In genomic region chr9:11328326-11328725, GRCh38 we compare ENCODE assay signal across 21 cellular contexts.
"Had no signal": no experiment of that assay in that cellular context is flagged by ENCODE, and none has a peak within 500 bp of the region (broad histone marks: within the 10 kb centered on the region; RNA-seq: fewer than 3 reads in every experiment).

No MANE protein-coding gene starts in this region.

- ATAC-seq: activated CD4-positive, CD25-positive, alpha-beta regulatory T cell treated with anti-CD3 and anti-CD28 coated beads, Interleukin-2, amount 50 U/mL, for 24 hours; activated CD8-positive, alpha-beta T cell treated with anti-CD3 and anti-CD28 coated beads, Interleukin-2, amount 10 ng/mL, durations not matched to agents 7 days and 5 days; body of pancreas; left ventricle myocardium superior; naive thymus-derived CD8-positive, alpha-beta T cell; stimulated activated naive B cell treated with anti-CD40 and anti-IgM and Interleukin-4, amounts not matched to agents 10 μg/mL and 1 μg/mL and 100 μg/mL, for 72 hours had no signal

- H3K36me3 Mint-ChIP-seq: activated naive CD4-positive, alpha-beta T cell treated with anti-CD3 and anti-CD28 coated beads, Interleukin-2, amount 50 U/mL, for 24 hours; mesothelial cell of epicardium; naive thymus-derived CD8-positive, alpha-beta T cell; stimulated activated naive B cell treated with anti-CD40 and anti-IgM and Interleukin-4, amounts not matched to agents 10 μg/mL and 1 μg/mL and 100 μg/mL, for 72 hours had no signal

- DNase-seq: activated CD4-positive, alpha-beta T cell treated with anti-CD3 and anti-CD28 coated beads, Interleukin-2, amount 10 ng/mL, durations not matched to agents 7 days and 5 days; activated CD8-positive, alpha-beta T cell treated with anti-CD3 and anti-CD28 coated beads, Interleukin-2, amount 10 ng/mL, durations not matched to agents 7 days and 5 days; activated gamma-delta T cell treated with Interleukin-2 at 50 U/mL for 16 hours; activated T-cell treated with anti-CD3 and anti-CD28 coated beads, Interleukin-2, amount 50 U/mL, for 1 hour; anterior cingulate cortex; body of pancreas; dermis blood vessel endothelial cell; effector memory CD4-positive, alpha-beta T cell; foreskin melanocyte; glutamatergic neuron; left ventricle myocardium superior; mammary epithelial cell; naive thymus-derived CD8-positive, alpha-beta T cell; sigmoid colon; stimulated activated CD4-positive, alpha-beta T cell treated with anti-CD3 and anti-CD28 coated beads, Interleukin-15, amount 100 ng/mL, for 24 hours; stimulated activated CD8-positive, alpha-beta memory T cell treated with anti-CD3 and anti-CD28 coated beads, Interleukin-4, amount 100 ng/mL, for 48 hours; stimulated activated naive B cell treated with anti-CD40 and anti-IgM and Interleukin-4, amounts not matched to agents 10 μg/mL and 1 μg/mL and 100 μg/mL, for 72 hours; transverse colon had no signal

- H3K27ac Mint-ChIP-seq: activated CD4-positive, alpha-beta T cell treated with anti-CD3 and anti-CD28 coated beads, Interleukin-2, amount 10 ng/mL, durations not matched to agents 7 days and 5 days; activated CD8-positive, alpha-beta T cell treated with anti-CD3 and anti-CD28 coated beads, Interleukin-2, amount 10 ng/mL, durations not matched to agents 7 days and 5 days; activated naive CD4-positive, alpha-beta T cell treated with anti-CD3 and anti-CD28 coated beads, Interleukin-2, amount 50 U/mL, for 24 hours; mesothelial cell of epicardium; naive thymus-derived CD8-positive, alpha-beta T cell; stimulated activated naive B cell treated with anti-CD40 and anti-IgM and Interleukin-4, amounts not matched to agents 10 μg/mL and 1 μg/mL and 100 μg/mL, for 72 hours had no signal

- H3K4me1 Mint-ChIP-seq: activated CD4-positive, alpha-beta T cell treated with anti-CD3 and anti-CD28 coated beads, Interleukin-2, amount 10 ng/mL, durations not matched to agents 7 days and 5 days; activated naive CD4-positive, alpha-beta T cell treated with anti-CD3 and anti-CD28 coated beads, Interleukin-2, amount 50 U/mL, for 24 hours; mesothelial cell of epicardium; naive thymus-derived CD8-positive, alpha-beta T cell; stimulated activated naive B cell treated with anti-CD40 and anti-IgM and Interleukin-4, amounts not matched to agents 10 μg/mL and 1 μg/mL and 100 μg/mL, for 72 hours had no signal

- H3K27me3 Mint-ChIP-seq: activated CD4-positive, alpha-beta T cell treated with anti-CD3 and anti-CD28 coated beads, Interleukin-2, amount 10 ng/mL, durations not matched to agents 7 days and 5 days; activated naive CD4-positive, alpha-beta T cell treated with anti-CD3 and anti-CD28 coated beads, Interleukin-2, amount 50 U/mL, for 24 hours; naive thymus-derived CD8-positive, alpha-beta T cell; stimulated activated naive B cell treated with anti-CD40 and anti-IgM and Interleukin-4, amounts not matched to agents 10 μg/mL and 1 μg/mL and 100 μg/mL, for 72 hours had no signal

- H3K4me3 Mint-ChIP-seq: activated CD4-positive, alpha-beta T cell treated with anti-CD3 and anti-CD28 coated beads, Interleukin-2, amount 10 ng/mL, durations not matched to agents 7 days and 5 days; activated CD8-positive, alpha-beta T cell treated with anti-CD3 and anti-CD28 coated beads, Interleukin-2, amount 10 ng/mL, durations not matched to agents 7 days and 5 days; activated naive CD4-positive, alpha-beta T cell treated with anti-CD3 and anti-CD28 coated beads, Interleukin-2, amount 50 U/mL, for 24 hours; mesothelial cell of epicardium; naive thymus-derived CD8-positive, alpha-beta T cell; stimulated activated naive B cell treated with anti-CD40 and anti-IgM and Interleukin-4, amounts not matched to agents 10 μg/mL and 1 μg/mL and 100 μg/mL, for 72 hours had no signal
